20 cellular contexts compared by ENCODE assay signal in the genomic region with DNA sequence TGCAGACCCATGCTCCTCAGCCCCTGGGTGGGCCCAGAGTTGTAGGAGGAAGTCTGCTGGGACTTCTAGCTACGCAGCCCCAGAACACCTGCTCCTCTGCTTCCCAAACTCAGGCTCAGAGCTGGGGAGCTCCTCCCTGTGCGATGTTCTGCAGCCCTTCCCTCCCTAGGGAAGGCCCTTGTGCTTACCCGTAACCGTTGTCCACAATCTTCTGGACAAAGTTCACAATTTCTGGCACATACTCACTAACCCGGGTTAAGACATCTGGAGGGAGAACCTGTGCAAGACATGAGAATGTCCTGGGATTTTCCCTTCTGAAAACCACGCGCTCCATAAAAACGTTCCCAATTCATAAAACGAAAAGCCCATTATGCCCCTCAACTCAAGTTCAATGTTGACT. TPM values are rescaled to one million over a fixed set of nuclear protein-coding genes. Genes with fewer than 3 reads are reported as not detected.
DNase-seq lines count a peak whose midpoint lies in the region; ATAC-seq, FAIRE-seq and TF ChIP-seq lines count a peak whose summit lies in the region.
"Had no signal": no experiment of that assay in that cellular context is flagged by ENCODE, and none has a peak within 500 bp of the region (broad histone marks: within the 10 kb centered on the region; RNA-seq: fewer than 3 reads in every experiment).

No MANE protein-coding gene starts in this region.

- H3K4me3 ChIP-seq in kidney (ENCODE audit: low read length in 2 of 2), result no peak overlapping the region
- H3K4me3 ChIP-seq in PC-3 (ENCODE audit: low read length), result no peak overlapping the region
- H3K4me3 ChIP-seq: GM23248 had no signal

- peaks cover 15% of the 10 kb centered on the region for H3K4me1 Mint-ChIP-seq in activated CD4-positive, alpha-beta T cell treated with anti-CD3 and anti-CD28 coated beads, Interleukin-2, amount 10 ng/mL, durations not matched to agents 24 days and 14 days
- peaks cover 4% of the 10 kb centered on the region for H3K4me1 Mint-ChIP-seq in activated CD4-positive, alpha-beta T cell treated with anti-CD3 and anti-CD28 coated beads for 36 hours
- peaks cover 11% of the 10 kb centered on the region for H3K4me1 Mint-ChIP-seq in activated T-helper 17 cell treated with anti-CD3 and anti-CD28 coated beads, Interleukin-2, amount 50 U/mL, for 72 hours

- H3K9ac ChIP-seq in kidney (ENCODE audit: low read length in 2 of 2) (no peak overlapping the region), PC-3 (ENCODE audit: low read length) (no peak overlapping the region)
- H3K9ac ChIP-seq: GM23248 had no signal

- TF ChIP-seq CTCF in kidney (IDR thresholded peaks at IDR 0.05; ENCODE audit: borderline replicate concordance, extremely low read depth, insufficient read depth), result no peak
- TF ChIP-seq CTCF in PC-3 (conservative IDR thresholded peaks at IDR 0.05; ENCODE audit: low read depth, low read length), result no peak

- no peaks in the 10 kb centered on the region for H3K9me3 Mint-ChIP-seq in activated CD4-positive, alpha-beta T cell treated with anti-CD3 and anti-CD28 coated beads, Interleukin-2, amount 10 ng/mL, durations not matched to agents 24 days and 14 days
- H3K9me3 Mint-ChIP-seq in activated CD4-positive, alpha-beta T cell treated with anti-CD3 and anti-CD28 coated beads for 36 hours (ENCODE audit: low read depth), result no peaks in the 10 kb centered on the region
- no peaks in the 10 kb centered on the region for H3K9me3 Mint-ChIP-seq in activated T-helper 17 cell treated with anti-CD3 and anti-CD28 coated beads, Interleukin-2, amount 50 U/mL, for 72 hours
- H3K9me3 Mint-ChIP-seq: CD4-positive, alpha-beta T cell had no signal

- FAIRE-seq in kidney (lab: Jason Lieb, UNC), result no peak
- FAIRE-seq: G401.6, GM12891, H54 had no signal

- H3K4me1 ChIP-seq in kidney (ENCODE audit: control insufficient read depth in 1 of 2, insufficient read depth in 1 of 2, low read depth in 1 of 2, low read length in 2 of 2) (peaks cover 6 to 19% of the 10 kb centered on the region in 2 donors), PC-3 (ENCODE audit: insufficient read depth, low read length) (no peaks in the 10 kb centered on the region)

- H4K20me1 ChIP-seq in PC-3 (ENCODE audit: low read length), result no peaks in the 10 kb centered on the region

- H3K4me2 ChIP-seq in PC-3 (ENCODE audit: low read length), result no peak overlapping the region

- H2AFZ ChIP-seq in PC-3 (ENCODE audit: low read length), result no peak overlapping the region
- H2AFZ ChIP-seq: GM23248 had no signal

- peak overlapping the region in 1 of 2 donors; percentile 29 for H3K27ac ChIP-seq in kidney (ENCODE audit: low read depth in 2 of 2, low read length in 2 of 2)
- H3K27ac ChIP-seq in PC-3 (ENCODE audit: low read length), result no peak overlapping the region
- H3K27ac ChIP-seq: GM23248, HL-60 had no signal

- no peaks in the 10 kb centered on the region for H3K9me2 ChIP-seq in PC-3 (replicated peaks; ENCODE audit: low read length)

- H3K27me3 ChIP-seq in PC-3 (ENCODE audit: low read length), result no peaks in the 10 kb centered on the region

- H3K79me2 ChIP-seq in PC-3 (ENCODE audit: low read length), result no peaks in the 10 kb centered on the region

- H3K9me3 ChIP-seq in kidney (ENCODE audit: control insufficient read depth in 1 of 2, low read length in 2 of 2) (no peaks in the 10 kb centered on the region), PC-3 (ENCODE audit: low read length) (no peaks in the 10 kb centered on the region)

- ATAC-seq in activated CD4-positive, alpha-beta T cell treated with anti-CD3 and anti-CD28 coated beads for 36 hours, result no peak
- no peak for ATAC-seq in activated T-helper 17 cell treated with anti-CD3 and anti-CD28 coated beads, Interleukin-2, amount 50 U/mL, for 72 hours (replicated peaks)
- ATAC-seq in sciatic nerve (peak; percentile 42), PC-3 (no peak), HG03280 (IDR thresholded peaks at IDR 0.05; ENCODE audit: unreplicated experiment) (no peak)
- ATAC-seq: HCT116 had no signal

- CTCF ChIA-PET in activated CD4-positive, alpha-beta T cell treated with anti-CD3 and anti-CD28 coated beads for 36 hours (lab: Charles Lee), result interaction anchor here (0.7 kb wide), 1 partner anchor 62 kb away, joined by 3 read pairs; no protein-coding TSS in a partner anchor
- CTCF ChIA-PET in PC-3 (lab: Charles Lee), result no interaction called here

- DNase-seq in activated CD4-positive, alpha-beta T cell treated with anti-CD3 and anti-CD28 coated beads, Interleukin-2, amount 10 ng/mL, durations not matched to agents 24 days and 14 days, result no peak
- DNase-seq in activated CD4-positive, alpha-beta T cell treated with anti-CD3 and anti-CD28 coated beads for 36 hours, result no peak
- DNase-seq in kidney, result peak; percentile 29
- DNase-seq in sciatic nerve (ENCODE audit: low spot score), result no peak
- DNase-seq in PC-3, result no peak
- no peak for DNase-seq in activated gamma-delta T cell treated with Interleukin-2 at 50 U/mL for 16 hours
- DNase-seq: C1 segment of cervical spinal cord; Calu3; CD4-positive, alpha-beta T cell; DMS79 treated with DMSO at 0.1 percent for 48 hours; EL; GM23248 had no signal

- POLR2A ChIA-PET in activated CD4-positive, alpha-beta T cell treated with anti-CD3 and anti-CD28 coated beads for 36 hours (lab: Charles Lee), result no interaction called here
- POLR2A ChIA-PET in PC-3 (lab: Charles Lee; ENCODE audit: unreplicated experiment), result interaction anchor here (0.6 kb wide), 1 partner anchor 884 kb away, joined by 3 read pairs; no protein-coding TSS in a partner anchor

- BruUV-seq in PC-3 (replicated peaks; lab: Mats Ljungman, UMichigan), result no TSS peak

- H3F3A ChIP-seq in PC-3 (ENCODE audit: low read length, unreplicated experiment), result no peaks in the 10 kb centered on the region

- H3K27ac Mint-ChIP-seq in activated CD4-positive, alpha-beta T cell treated with anti-CD3 and anti-CD28 coated beads, Interleukin-2, amount 10 ng/mL, durations not matched to agents 24 days and 14 days, result peak overlapping the region; percentile 8
- H3K27ac Mint-ChIP-seq in activated CD4-positive, alpha-beta T cell treated with anti-CD3 and anti-CD28 coated beads for 36 hours, result no peak overlapping the region
- peak overlapping the region; percentile 73 for H3K27ac Mint-ChIP-seq in activated T-helper 17 cell treated with anti-CD3 and anti-CD28 coated beads, Interleukin-2, amount 50 U/mL, for 72 hours
- H3K27ac Mint-ChIP-seq: B cell; CD4-positive, alpha-beta T cell had no signal

- H3K4me3 Mint-ChIP-seq in activated CD4-positive, alpha-beta T cell treated with anti-CD3 and anti-CD28 coated beads, Interleukin-2, amount 10 ng/mL, durations not matched to agents 24 days and 14 days, result no peak overlapping the region
- H3K4me3 Mint-ChIP-seq in activated CD4-positive, alpha-beta T cell treated with anti-CD3 and anti-CD28 coated beads for 36 hours, result no peak overlapping the region
- no peak overlapping the region for H3K4me3 Mint-ChIP-seq in activated T-helper 17 cell treated with anti-CD3 and anti-CD28 coated beads, Interleukin-2, amount 50 U/mL, for 72 hours
- H3K4me3 Mint-ChIP-seq: B cell; CD4-positive, alpha-beta T cell had no signal

- no peaks in the 10 kb centered on the region for H3K27me3 Mint-ChIP-seq in activated CD4-positive, alpha-beta T cell treated with anti-CD3 and anti-CD28 coated beads, Interleukin-2, amount 10 ng/mL, durations not matched to agents 24 days and 14 days
- H3K27me3 Mint-ChIP-seq in activated CD4-positive, alpha-beta T cell treated with anti-CD3 and anti-CD28 coated beads for 36 hours, result no peaks in the 10 kb centered on the region
- no peaks in the 10 kb centered on the region for H3K27me3 Mint-ChIP-seq in activated T-helper 17 cell treated with anti-CD3 and anti-CD28 coated beads, Interleukin-2, amount 50 U/mL, for 72 hours
- H3K27me3 Mint-ChIP-seq: B cell; CD4-positive, alpha-beta T cell had no signal

- H3K36me3 ChIP-seq in kidney (ENCODE audit: control insufficient read depth in 1 of 2, insufficient read depth in 2 of 2, low read length in 2 of 2) (peaks cover 29% of the 10 kb centered on the region in 2 donors), PC-3 (ENCODE audit: low read depth, low read length) (peaks cover 25% of the 10 kb centered on the region)

- H3K36me3 Mint-ChIP-seq in activated CD4-positive, alpha-beta T cell treated with anti-CD3 and anti-CD28 coated beads, Interleukin-2, amount 10 ng/mL, durations not matched to agents 24 days and 14 days (ENCODE audit: low read depth), result peaks cover 66% of the 10 kb centered on the region
- peaks cover 66% of the 10 kb centered on the region for H3K36me3 Mint-ChIP-seq in activated CD4-positive, alpha-beta T cell treated with anti-CD3 and anti-CD28 coated beads for 36 hours (ENCODE audit: low read depth)
- peaks cover 98% of the 10 kb centered on the region for H3K36me3 Mint-ChIP-seq in activated T-helper 17 cell treated with anti-CD3 and anti-CD28 coated beads, Interleukin-2, amount 50 U/mL, for 72 hours (ENCODE audit: low read depth)

- intact Hi-C loops in activated CD4-positive, alpha-beta T cell treated with anti-CD3 and anti-CD28 coated beads, Interleukin-2, amount 10 ng/mL, durations not matched to agents 24 days and 14 days (cut with micrococcal nuclease), result no loop called here
- intact Hi-C loops in activated CD4-positive, alpha-beta T cell treated with anti-CD3 and anti-CD28 coated beads for 36 hours (cut with DNase I, micrococcal nuclease), result no loop called here
- intact Hi-C loops in kidney (cut with DNase I) (no loop called here), sciatic nerve (cut with DNase I) (no loop called here), PC-3 (cut with micrococcal nuclease) (no loop called here)

RNA-seq across cellular contexts. Expression of a gene that starts 28.4 kb away (rescaled TPM):
- total RNA-seq in activated CD4-positive, alpha-beta T cell treated with anti-CD3 and anti-CD28 coated beads, Interleukin-2, amount 10 ng/mL, durations not matched to agents 24 days and 14 days, result 56.5 and 63.1 TPM in 2 replicates
- 100 to 1,000 TPM in 1 of 2 experiments, 10 to 100 TPM in 1; 94.1 to 126 TPM for total RNA-seq in activated CD4-positive, alpha-beta T cell treated with anti-CD3 and anti-CD28 coated beads for 36 hours
- 10 to 100 TPM; 81.4 to 84.9 TPM for total RNA-seq in activated T-helper 17 cell treated with anti-CD3 and anti-CD28 coated beads, Interleukin-2, amount 50 U/mL, for 72 hours
- total RNA-seq in kidney (49.5 TPM), sciatic nerve (42.3 TPM), PC-3 (2014; rRNA removed) (39.7 and 43.7 TPM in 2 replicates)
- polyA plus RNA-seq in kidney (ENCODE audit: insufficient read depth, low read depth, low replicate concordance), result 26.5 TPM

RNA-seq across cellular contexts. Expression of a gene that starts 36.7 kb away (rescaled TPM):
- 263 and 272 TPM in 2 replicates for total RNA-seq in activated CD4-positive, alpha-beta T cell treated with anti-CD3 and anti-CD28 coated beads, Interleukin-2, amount 10 ng/mL, durations not matched to agents 24 days and 14 days
- total RNA-seq in activated CD4-positive, alpha-beta T cell treated with anti-CD3 and anti-CD28 coated beads for 36 hours, result 100 to 1,000 TPM; 241 to 246 TPM
- 100 to 1,000 TPM; 301 to 344 TPM for total RNA-seq in activated T-helper 17 cell treated with anti-CD3 and anti-CD28 coated beads, Interleukin-2, amount 50 U/mL, for 72 hours
- total RNA-seq in kidney (133 TPM), sciatic nerve (173 TPM), PC-3 (2014; rRNA removed) (115 and 160 TPM in 2 replicates)
- polyA plus RNA-seq in kidney (ENCODE audit: insufficient read depth, low read depth, low replicate concordance), result 120 TPM
